Comparison of ENCODE assay signal across 22 cellular contexts in genomic region chr15:84773716-84774115, GRCh38. TPM values are rescaled to one million over a fixed set of nuclear protein-coding genes. Genes with fewer than 3 reads are reported as not detected.
A peak's percentile ranks its signal among the peaks of the same experiment; 100 is the strongest.
DNase-seq lines count a peak whose midpoint lies in the region; ATAC-seq and TF ChIP-seq lines count a peak whose summit lies in the region.
"Had no signal": no experiment of that assay in that cellular context is flagged by ENCODE, and none has a peak within 500 bp of the region (broad histone marks: within the 10 kb centered on the region; RNA-seq: fewer than 3 reads in every experiment).

No MANE protein-coding gene starts in this region.

- ATAC-seq in GM21723 (IDR thresholded peaks at IDR 0.05; ENCODE audit: unreplicated experiment) (peak; percentile 59), lower lobe of right lung (peak; percentile 51 to 83), HG03354 (IDR thresholded peaks at IDR 0.05; ENCODE audit: poor library complexity, severe bottlenecking, unreplicated experiment) (no peak)
- ATAC-seq: activated CD4-positive, alpha-beta T cell treated with anti-CD3 and anti-CD28 coated beads for 36 hours; activated CD8-positive, alpha-beta memory T cell treated with anti-CD3 and anti-CD28 coated beads, Interleukin-2, amount 10 ng/mL, durations not matched to agents 7 days and 5 days had no signal

- DNase-seq in CD14-positive monocyte (ENCODE audit: low spot score) (no peak), OCI-M1 (lab: John Stamatoyannopoulos, UW) (peak; percentile 62), lower lobe of right lung (no peak), GM10266 (ENCODE audit: extremely low spot score) (no peak), GDM1 (lab: John Stamatoyannopoulos, UW) (no peak), 8988T (no peak)
- DNase-seq: ACHN; activated CD4-positive, alpha-beta T cell treated with anti-CD3 and anti-CD28 coated beads for 36 hours; activated CD8-positive, alpha-beta memory T cell treated with anti-CD3 and anti-CD28 coated beads, Interleukin-2, amount 10 ng/mL, durations not matched to agents 7 days and 5 days; activated effector memory CD4-positive, alpha-beta T cell treated with anti-CD3 and anti-CD28 coated beads, Interleukin-2, amount 50 U/mL, for 16 hours; dorsolateral prefrontal cortex; KG1; NCI-H1105 treated with DMSO at 0.1 percent for 48 hours; NCI-H524; stimulated activated CD8-positive, alpha-beta memory T cell treated with anti-CD3 and anti-CD28 coated beads, Interleukin-4, amount 100 ng/mL, for 48 hours had no signal

- H3K27me3 Mint-ChIP-seq in CD14-positive monocyte (ENCODE audit: low read depth in 3 of 3): peaks cover 0 to 2% (median 0%) of the 10 kb centered on the region in 3 donors
- H3K27me3 Mint-ChIP-seq: activated CD4-positive, alpha-beta T cell treated with anti-CD3 and anti-CD28 coated beads for 36 hours; activated CD8-positive, alpha-beta memory T cell treated with anti-CD3 and anti-CD28 coated beads, Interleukin-2, amount 10 ng/mL, durations not matched to agents 7 days and 5 days had no signal

- no peaks in the 10 kb centered on the region for H3K27me3 ChIP-seq in lower lobe of right lung (ENCODE audit: low read depth)
- H3K27me3 ChIP-seq: dorsolateral prefrontal cortex, hepatocyte had no signal

- peaks cover 48% of the 10 kb centered on the region for H3K4me1 Mint-ChIP-seq in CD14-positive monocyte

- intact Hi-C loops in CD14-positive monocyte (cut with micrococcal nuclease) (loop anchor here in 1 of 2 donors (5.0 kb wide), 2 partner anchors 116 to 186 kb away; partner anchors contain the start of gene NMB), lower lobe of right lung (cut with DNase I) (no loop called here)

- no peak for TF ChIP-seq CTCF in CD14-positive monocyte (IDR thresholded peaks at IDR 0.05)
- no peak for TF ChIP-seq CTCF in lower lobe of right lung (IDR thresholded peaks at IDR 0.05)
- TF ChIP-seq CTCF in GM10266 (IDR thresholded peaks at IDR 0.05; ENCODE audit: control insufficient read depth, insufficient read depth, low read depth, missing control alignments): no peak

- H3K9me3 Mint-ChIP-seq in CD14-positive monocyte: no peaks in the 10 kb centered on the region
- H3K9me3 Mint-ChIP-seq: nephron had no signal

- no peaks in the 10 kb centered on the region for H3K9me3 ChIP-seq in lower lobe of right lung

- H3K27ac ChIP-seq in lower lobe of right lung: no peak overlapping the region
- H3K27ac ChIP-seq: C4-2B, dorsolateral prefrontal cortex, hepatocyte, SK-N-MC had no signal

- H3K36me3 ChIP-seq in lower lobe of right lung: peaks cover 36% of the 10 kb centered on the region

- no peak overlapping the region for H3K4me3 ChIP-seq in lower lobe of right lung
- H3K4me3 ChIP-seq: dorsolateral prefrontal cortex, hepatocyte, lung, SK-N-MC had no signal

- no peak overlapping the region for H3K4me3 Mint-ChIP-seq in CD14-positive monocyte
- H3K4me3 Mint-ChIP-seq: activated CD4-positive, alpha-beta T cell treated with anti-CD3 and anti-CD28 coated beads for 36 hours; activated CD8-positive, alpha-beta memory T cell treated with anti-CD3 and anti-CD28 coated beads, Interleukin-2, amount 10 ng/mL, durations not matched to agents 7 days and 5 days; nephron had no signal

- peaks cover 40 to 59% of the 10 kb centered on the region in 2 donors for H3K36me3 Mint-ChIP-seq in CD14-positive monocyte

- peaks cover 23% of the 10 kb centered on the region for H3K4me1 ChIP-seq in lower lobe of right lung

- H3K27ac Mint-ChIP-seq in CD14-positive monocyte: peak overlapping the region; percentile 75 to 89 (median 87)
- H3K27ac Mint-ChIP-seq: activated CD8-positive, alpha-beta memory T cell treated with anti-CD3 and anti-CD28 coated beads, Interleukin-2, amount 10 ng/mL, durations not matched to agents 7 days and 5 days; nephron had no signal

RNA-seq across cellular contexts. Expression of gene ZNF592, which starts 25.3 kb away (rescaled TPM):
- 1 to 10 TPM; 2.8 to 5.0 TPM for polyA plus RNA-seq in CD14-positive monocyte
- total RNA-seq in lower lobe of right lung: 34.8 TPM

RNA-seq across cellular contexts. Expression of gene ALPK3, which starts 43.4 kb away (rescaled TPM):
- polyA plus RNA-seq in CD14-positive monocyte: under 1 TPM in 1 of 2 donors, not detected in 1; 0.02 TPM
- 14.0 TPM for total RNA-seq in lower lobe of right lung

RNA-seq across cellular contexts. Expression of gene SEC11A, which starts 57.8 kb away (rescaled TPM):
- polyA plus RNA-seq in CD14-positive monocyte: 100 to 1,000 TPM; 154 to 166 TPM
- total RNA-seq in lower lobe of right lung: 205 TPM
